ENCODE assay signal across 8 cellular contexts in genomic region chr3:14431556-14431927, GRCh38. TPM values are rescaled to one million over a fixed set of nuclear protein-coding genes. Genes with fewer than 3 reads are reported as not detected.
DNase-seq lines count a peak whose midpoint lies in the region; ATAC-seq lines count a peak whose summit lies in the region.

No MANE protein-coding gene starts in this region.

- H3K4me3 Mint-ChIP-seq in activated CD4-positive, alpha-beta T cell treated with anti-CD3 and anti-CD28 coated beads, Interleukin-2, amount 10 ng/mL, durations not matched to agents 7 days and 5 days: peak overlapping the region; percentile 72

- peaks cover 0 to 97% (median 92%) of the 10 kb centered on the region in 11 experiments; a peak in 19 of 22 replicates for H4K20me1 ChIP-seq in BLaER1 treated with 17β-estradiol and CSF1 and Interleukin-3, amounts not matched to agents 10 nM and 100 nM

- H3K9me3 Mint-ChIP-seq in activated CD4-positive, alpha-beta T cell treated with anti-CD3 and anti-CD28 coated beads, Interleukin-2, amount 10 ng/mL, durations not matched to agents 7 days and 5 days: no peaks in the 10 kb centered on the region

- peaks cover 90% of the 10 kb centered on the region for H3K4me1 Mint-ChIP-seq in activated CD4-positive, alpha-beta T cell treated with anti-CD3 and anti-CD28 coated beads, Interleukin-2, amount 10 ng/mL, durations not matched to agents 7 days and 5 days

- H3K4me3 ChIP-seq in BLaER1 treated with 17β-estradiol and CSF1 and Interleukin-3, amounts not matched to agents 10 nM and 100 nM: peak overlapping the region in 7 of 10 experiments; percentile 11 to 53 (median 31); a peak in 12 of 20 replicates
- no peak overlapping the region for H3K4me3 ChIP-seq in urinary bladder (ENCODE audit: low read depth, low read length)

- peak overlapping the region; percentile 74 to 99 (median 88) for H3K4me2 ChIP-seq in BLaER1 treated with 17β-estradiol and CSF1 and Interleukin-3, amounts not matched to agents 10 nM and 100 nM

- H3K36me3 ChIP-seq in BLaER1 treated with 17β-estradiol and CSF1 and Interleukin-3, amounts not matched to agents 10 nM and 100 nM: peaks cover 0 to 34% (median 0%) of the 10 kb centered on the region in 11 experiments; a peak in 9 of 22 replicates
- no peaks in the 10 kb centered on the region for H3K36me3 ChIP-seq in urinary bladder (ENCODE audit: insufficient read depth)

- CTCF ChIA-PET in activated CD4-positive, alpha-beta T cell treated with anti-CD3 and anti-CD28 coated beads, Interleukin-2, amount 10 ng/mL, durations not matched to agents 7 days and 5 days (lab: Charles Lee): interaction anchor here (0.8 to 2.8 kb wide), 6 partner anchors 15 to 154 kb away, joined by 3 to 9 read pairs (median 4); partner anchors contain the start of gene SLC6A6

- POLR2A ChIA-PET in activated CD4-positive, alpha-beta T cell treated with anti-CD3 and anti-CD28 coated beads, Interleukin-2, amount 10 ng/mL, durations not matched to agents 7 days and 5 days (lab: Charles Lee): interaction anchor here (0.6 to 3.4 kb wide), 3 partner anchors 29 to 1366 kb away, joined by 3 to 12 read pairs (median 3); partner anchors contain the start of gene SLC6A6

- H3K27me3 Mint-ChIP-seq in activated CD4-positive, alpha-beta T cell treated with anti-CD3 and anti-CD28 coated beads, Interleukin-2, amount 10 ng/mL, durations not matched to agents 7 days and 5 days: no peaks in the 10 kb centered on the region

- peaks cover 4% of the 10 kb centered on the region for H3K36me3 Mint-ChIP-seq in activated CD4-positive, alpha-beta T cell treated with anti-CD3 and anti-CD28 coated beads, Interleukin-2, amount 10 ng/mL, durations not matched to agents 7 days and 5 days (ENCODE audit: low read depth)

- H3K4me1 ChIP-seq in BLaER1 treated with 17β-estradiol and CSF1 and Interleukin-3, amounts not matched to agents 10 nM and 100 nM: peaks cover 79 to 98% (median 92%) of the 10 kb centered on the region in 10 experiments
- H3K4me1 ChIP-seq in urinary bladder (ENCODE audit: insufficient read depth): peaks cover 2% of the 10 kb centered on the region

- ATAC-seq in HG03139 (IDR thresholded peaks at IDR 0.05; ENCODE audit: unreplicated experiment): peak; percentile 24

- H3K27ac Mint-ChIP-seq in activated CD4-positive, alpha-beta T cell treated with anti-CD3 and anti-CD28 coated beads, Interleukin-2, amount 10 ng/mL, durations not matched to agents 7 days and 5 days: peak overlapping the region; percentile 96

- peak overlapping the region; percentile 44 to 81 (median 68) for H3K9ac ChIP-seq in BLaER1 treated with 17β-estradiol and CSF1 and Interleukin-3, amounts not matched to agents 10 nM and 100 nM

- WGBS in urinary bladder: 78% methylated on average over 8 of the region's 8 CpGs

- H3K27ac ChIP-seq in BLaER1 treated with 17β-estradiol and CSF1 and Interleukin-3, amounts not matched to agents 10 nM and 100 nM: peak overlapping the region; percentile 61 to 90 (median 78)
- H3K27ac ChIP-seq in layer of hippocampus (ENCODE audit: low read depth, low read length): peak overlapping the region; percentile 81
- peak overlapping the region; percentile 12 for H3K27ac ChIP-seq in urinary bladder (ENCODE audit: low read depth)

- no peaks in the 10 kb centered on the region for H3K27me3 ChIP-seq in BLaER1 treated with 17β-estradiol and CSF1 and Interleukin-3, amounts not matched to agents 10 nM and 100 nM
- no peaks in the 10 kb centered on the region for H3K27me3 ChIP-seq in layer of hippocampus (ENCODE audit: control insufficient read depth, insufficient read depth, low read length)

- no peaks in the 10 kb centered on the region for H3K9me3 ChIP-seq in BLaER1 treated with 17β-estradiol and CSF1 and Interleukin-3, amounts not matched to agents 10 nM and 100 nM (replicated peaks in 1 of 11)

- DNase-seq in GM19240 (ENCODE audit: insufficient read length, low spot score) (peak; percentile 28), NCI-H345 treated with DMSO at 0.1 percent for 48 hours (lab: John Stamatoyannopoulos, UW; ENCODE audit: unreplicated experiment) (no peak), dedifferentiated amniotic fluid mesenchymal stem cell (ENCODE audit: extremely low spot score) (no peak)
- DNase-seq in activated CD4-positive, alpha-beta T cell treated with anti-CD3 and anti-CD28 coated beads, Interleukin-2, amount 10 ng/mL, durations not matched to agents 7 days and 5 days: no peak

RNA-seq across cellular contexts. Expression of gene SLC6A6, which starts 29.1 kb away (rescaled TPM):
- 10 to 100 TPM; 42.0 to 43.1 TPM for total RNA-seq in activated CD4-positive, alpha-beta T cell treated with anti-CD3 and anti-CD28 coated beads, Interleukin-2, amount 10 ng/mL, durations not matched to agents 7 days and 5 days
- total RNA-seq in urinary bladder: 9.2 TPM
- 8.0 TPM for polyA plus RNA-seq in urinary bladder

Comparison
In these comparisons a context has a peak if more than half of its experiments do, and no peak if none do; other contexts are left out.
1. H3K27ac ChIP-seq: peak in every context shown above with its lines; median percentile 81 in layer of hippocampus; 78 in BLaER1 treated with 17β-estradiol and CSF1 and Interleukin-3, amounts not matched to agents 10 nM and 100 nM; 12 in urinary bladder.